Comparison of ENCODE assay signal across 10 cellular contexts in the genomic region with DNA sequence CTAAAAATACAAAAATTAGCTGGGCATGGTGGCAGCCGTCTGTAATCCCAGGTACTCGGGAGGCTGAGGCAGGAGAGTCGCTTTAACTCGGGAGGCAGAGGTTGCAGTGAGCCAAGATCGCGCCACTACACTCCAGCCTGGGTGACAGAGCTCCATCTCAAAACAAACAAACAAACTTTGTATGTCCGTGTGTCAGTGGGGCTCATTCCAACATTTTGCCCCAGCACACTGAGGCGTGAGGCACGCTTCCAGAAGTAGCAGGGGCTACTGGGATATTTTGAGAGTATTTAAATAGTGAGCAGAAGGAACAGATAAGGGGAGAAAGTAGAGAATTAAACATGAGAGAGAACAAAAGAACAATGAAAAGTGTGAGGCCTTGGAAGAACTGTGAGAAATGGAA.
A peak's percentile ranks its signal among the peaks of the same experiment; 100 is the strongest.
DNase-seq lines count a peak whose midpoint lies in the region; ATAC-seq, FAIRE-seq and TF ChIP-seq lines count a peak whose summit lies in the region.
"Had no signal": no experiment of that assay in that cellular context is flagged by ENCODE, and none has a peak within 500 bp of the region (broad histone marks: within the 10 kb centered on the region; RNA-seq: fewer than 3 reads in every experiment).

No MANE protein-coding gene starts in this region.

- H4K20me1 ChIP-seq in DND-41 (ENCODE audit: insufficient read depth, low read length): no peaks in the 10 kb centered on the region

- DNase-seq in DND-41 (no peak), T-cell (no peak), epithelial cell of prostate (ENCODE audit: low read depth, low spot score) (no peak), sigmoid colon (no peak), D721Med (ENCODE audit: insufficient read length, low spot score) (no peak), mucosa of descending colon (no peak)
- DNase-seq: NCI-H1436, NCI-H82 had no signal

- POLR2A ChIA-PET in T-cell (lab: Charles Lee): interaction anchor here in 1 of 2 donors (0.6 kb wide), 1 partner anchor 20 kb away, joined by 5 read pairs; no protein-coding TSS in a partner anchor

- CTCF ChIA-PET in T-cell (lab: Charles Lee): interaction anchor here (2.7 to 4.2 kb wide), 2 partner anchors 12 to 14 kb away, joined by 15 to 22 read pairs; no protein-coding TSS in a partner anchor

- no peaks in the 10 kb centered on the region for H3K27me3 ChIP-seq in DND-41 (ENCODE audit: insufficient read depth, low read length, poor library complexity)
- no peaks in the 10 kb centered on the region for H3K27me3 ChIP-seq in sigmoid colon

- peak overlapping the region; percentile 38 for H3K9ac ChIP-seq in DND-41 (ENCODE audit: low read depth, low read length)

- ATAC-seq in DND-41 (ENCODE audit: insufficient read depth, low read depth) (no peak), T-cell (replicated peaks in 1 of 4) (no peak), HG03460 (IDR thresholded peaks at IDR 0.05; ENCODE audit: unreplicated experiment) (no peak), mucosa of descending colon (no peak)

- peaks cover 29 to 36% (median 29%) of the 10 kb centered on the region in 3 donors for H3K4me1 Mint-ChIP-seq in T-cell

- no peak for TF ChIP-seq POLR2A in sigmoid colon (IDR thresholded peaks at IDR 0.05)

- no peaks in the 10 kb centered on the region for H3K36me3 ChIP-seq in DND-41 (ENCODE audit: insufficient read depth, low read length)
- no peaks in the 10 kb centered on the region for H3K36me3 ChIP-seq in sigmoid colon
- H3K36me3 ChIP-seq in mucosa of descending colon (ENCODE audit: low read depth): no peaks in the 10 kb centered on the region

- H3K36me3 Mint-ChIP-seq in T-cell: no peaks in the 10 kb centered on the region

- WGBS in sigmoid colon, 2 donors: 90 to 91% methylated on average over 9 of the region's 9 CpGs

- H3K27ac ChIP-seq in DND-41 (ENCODE audit: low read length): peak overlapping the region; percentile 94
- peak overlapping the region; percentile 62 for H3K27ac ChIP-seq in epithelial cell of prostate
- peak overlapping the region in 3 of 4 donors; percentile 18 to 36 (median 31) for H3K27ac ChIP-seq in sigmoid colon
- H3K27ac ChIP-seq: SK-N-MC had no signal

- peak overlapping the region; percentile 77 to 78 for H3K27ac Mint-ChIP-seq in T-cell

- TF ChIP-seq EP300 in sigmoid colon (IDR thresholded peaks at IDR 0.05): no peak

- peak overlapping the region in 2 of 3 donors; percentile 29 to 55 for H3K4me3 Mint-ChIP-seq in T-cell

- no peak for TF ChIP-seq CTCF in DND-41 (IDR thresholded peaks at IDR 0.05; ENCODE audit: borderline replicate concordance, extremely low read depth, low read length, poor library complexity, severe bottlenecking)
- TF ChIP-seq CTCF in sigmoid colon (IDR thresholded peaks at IDR 0.05): no peak
- TF ChIP-seq CTCF in D721Med (IDR thresholded peaks at IDR 0.05; ENCODE audit: insufficient read depth, missing control alignments): no peak
- no peak for TF ChIP-seq CTCF in mucosa of descending colon (IDR thresholded peaks at IDR 0.05)

- no peaks in the 10 kb centered on the region for H3K9me3 Mint-ChIP-seq in T-cell

- H2AFZ ChIP-seq in DND-41 (ENCODE audit: low read depth, low read length): no peak overlapping the region

- intact Hi-C loops in sigmoid colon (cut with DNase I): no loop called here
- intact Hi-C loops in mucosa of descending colon (cut with DNase I, micrococcal nuclease): no loop called here

- no peak for FAIRE-seq in D721Med (lab: Jason Lieb, UNC)

- H3K4me1 ChIP-seq in DND-41 (ENCODE audit: insufficient read depth, low read length): peaks cover 49% of the 10 kb centered on the region
- H3K4me1 ChIP-seq in sigmoid colon: no peaks in the 10 kb centered on the region
- H3K4me1 ChIP-seq in mucosa of descending colon (ENCODE audit: low read depth): no peaks in the 10 kb centered on the region

- no peaks in the 10 kb centered on the region for H3K27me3 Mint-ChIP-seq in T-cell

- no peaks in the 10 kb centered on the region for H3K79me2 ChIP-seq in DND-41 (ENCODE audit: insufficient read depth, low read length)

- H3K4me3 ChIP-seq in DND-41 (ENCODE audit: low read depth in 1 of 2, low read length in 2 of 2) (peak overlapping the region in 1 of 2 experiments; percentile 13; a peak in 2 of 4 replicates), sigmoid colon (no peak overlapping the region), mucosa of descending colon (no peak overlapping the region)
- H3K4me3 ChIP-seq: SK-N-MC had no signal

- H3K9me3 ChIP-seq in DND-41 (ENCODE audit: insufficient read depth, low read length, severe bottlenecking) (no peaks in the 10 kb centered on the region), sigmoid colon (no peaks in the 10 kb centered on the region), mucosa of descending colon (no peaks in the 10 kb centered on the region)

- H3K4me2 ChIP-seq in DND-41 (ENCODE audit: insufficient read depth, low read length): peak overlapping the region; percentile 61

Comparison
In these comparisons a context has a peak if more than half of its experiments do, and no peak if none do; other contexts are left out.
1. H3K27ac ChIP-seq: peak in every context shown above with its lines; median percentile 94 in DND-41; 62 in epithelial cell of prostate; 31 in sigmoid colon.